ENCODE assay signal across 16 cellular contexts in the genomic region with DNA sequence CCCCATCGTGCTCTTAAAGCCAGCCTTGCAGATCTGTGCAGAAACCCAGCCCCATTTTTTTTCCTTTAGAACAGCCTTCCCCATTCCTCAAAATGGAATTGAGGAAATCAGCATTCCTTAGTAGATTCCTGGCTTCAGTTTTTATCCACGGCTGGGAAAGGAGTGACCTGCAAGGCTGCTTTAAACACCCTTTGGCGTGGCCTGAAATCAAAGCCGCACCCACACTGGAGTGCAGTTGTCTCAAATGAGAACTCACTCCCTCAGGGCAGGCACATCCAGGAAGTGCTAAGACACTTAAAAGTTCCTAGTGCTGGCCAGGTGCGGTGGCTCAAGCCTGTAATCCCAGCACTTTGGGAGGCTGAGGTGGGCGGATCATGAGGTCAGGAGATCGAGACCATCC. TPM values are rescaled to one million over a fixed set of nuclear protein-coding genes. Genes with fewer than 3 reads are reported as not detected.
A peak's percentile ranks its signal among the peaks of the same experiment; 100 is the strongest.
DNase-seq lines count a peak whose midpoint lies in the region; ATAC-seq and TF ChIP-seq lines count a peak whose summit lies in the region.
"Had no signal": no experiment of that assay in that cellular context is flagged by ENCODE, and none has a peak within 500 bp of the region (broad histone marks: within the 10 kb centered on the region; RNA-seq: fewer than 3 reads in every experiment).

No MANE protein-coding gene starts in this region.

- ATAC-seq in GM18505 (IDR thresholded peaks at IDR 0.05; ENCODE audit: unreplicated experiment) (no peak), GM18858 (IDR thresholded peaks at IDR 0.05; ENCODE audit: unreplicated experiment) (no peak)
- ATAC-seq: A549; CD8-positive, alpha-beta T cell had no signal

- DNase-seq in LoVo (ENCODE audit: low spot score) (peak; percentile 42), islet precursor cell (peak; percentile 72), myocyte (ENCODE audit: low read depth) (peak; percentile 28), DMS79 (lab: John Stamatoyannopoulos, UW) (no peak)
- DNase-seq: BE2C; CD8-positive, alpha-beta T cell; COR-L47; DMS153; DND-41; GOT3; H9 had no signal

- TF ChIP-seq POLR2A in GM18505 (IDR thresholded peaks at IDR 0.05; ENCODE audit: borderline replicate concordance, extremely low read depth, insufficient read depth, insufficient read length), result no peak

RNA-seq across cellular contexts. Expression of a gene that starts 34.8 kb away (rescaled TPM):
- total RNA-seq in myocyte, result not detected in 2 replicates
- not detected for polyA plus RNA-seq in myocyte (2012)
- total RNA-seq: CD8-positive, alpha-beta T cell; H9 had no signal
- polyA plus RNA-seq: A549, AG04450, CD14-positive monocyte had no signal
